Comparison of ENCODE assay signal across 1 cellular context in genomic region chr1:176241385-176242015, GRCh38.
TF ChIP-seq lines count a peak whose summit lies in the region.

No MANE protein-coding gene starts in this region.

TF ChIP-seq in GM23338, 12 proteins besides CTCF, POLR2A, EP300 and RAD21 (continued from another document):
- TF ChIP-seq, protein P1, sequence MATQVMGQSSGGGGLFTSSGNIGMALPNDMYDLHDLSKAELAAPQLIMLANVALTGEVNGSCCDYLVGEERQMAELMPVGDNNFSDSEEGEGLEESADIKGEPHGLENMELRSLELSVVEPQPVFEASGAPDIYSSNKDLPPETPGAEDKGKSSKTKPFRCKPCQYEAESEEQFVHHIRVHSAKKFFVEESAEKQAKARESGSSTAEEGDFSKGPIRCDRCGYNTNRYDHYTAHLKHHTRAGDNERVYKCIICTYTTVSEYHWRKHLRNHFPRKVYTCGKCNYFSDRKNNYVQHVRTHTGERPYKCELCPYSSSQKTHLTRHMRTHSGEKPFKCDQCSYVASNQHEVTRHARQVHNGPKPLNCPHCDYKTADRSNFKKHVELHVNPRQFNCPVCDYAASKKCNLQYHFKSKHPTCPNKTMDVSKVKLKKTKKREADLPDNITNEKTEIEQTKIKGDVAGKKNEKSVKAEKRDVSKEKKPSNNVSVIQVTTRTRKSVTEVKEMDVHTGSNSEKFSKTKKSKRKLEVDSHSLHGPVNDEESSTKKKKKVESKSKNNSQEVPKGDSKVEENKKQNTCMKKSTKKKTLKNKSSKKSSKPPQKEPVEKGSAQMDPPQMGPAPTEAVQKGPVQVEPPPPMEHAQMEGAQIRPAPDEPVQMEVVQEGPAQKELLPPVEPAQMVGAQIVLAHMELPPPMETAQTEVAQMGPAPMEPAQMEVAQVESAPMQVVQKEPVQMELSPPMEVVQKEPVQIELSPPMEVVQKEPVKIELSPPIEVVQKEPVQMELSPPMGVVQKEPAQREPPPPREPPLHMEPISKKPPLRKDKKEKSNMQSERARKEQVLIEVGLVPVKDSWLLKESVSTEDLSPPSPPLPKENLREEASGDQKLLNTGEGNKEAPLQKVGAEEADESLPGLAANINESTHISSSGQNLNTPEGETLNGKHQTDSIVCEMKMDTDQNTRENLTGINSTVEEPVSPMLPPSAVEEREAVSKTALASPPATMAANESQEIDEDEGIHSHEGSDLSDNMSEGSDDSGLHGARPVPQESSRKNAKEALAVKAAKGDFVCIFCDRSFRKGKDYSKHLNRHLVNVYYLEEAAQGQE (IDR thresholded peaks at IDR 0.05; ENCODE audit: unreplicated experiment), result no peak
- TF ChIP-seq EZH2phosphoT487 (IDR thresholded peaks at IDR 0.05; ENCODE audit: unreplicated experiment), result no peak
